Comparison of ENCODE assay signal across 8 cellular contexts in genomic region chr3:49674491-49674983, GRCh38. TPM values are rescaled to one million over a fixed set of nuclear protein-coding genes. Genes with fewer than 3 reads are reported as not detected.
A peak's percentile ranks its signal among the peaks of the same experiment; 100 is the strongest.
DNase-seq lines count a peak whose midpoint lies in the region; ATAC-seq, FAIRE-seq and TF ChIP-seq lines count a peak whose summit lies in the region.

No MANE protein-coding gene starts in this region.

- H3K27me3 Mint-ChIP-seq in CD8-positive, alpha-beta memory T cell: no peaks in the 10 kb centered on the region
- H3K27me3 Mint-ChIP-seq in H9 (ENCODE audit: low read depth): no peaks in the 10 kb centered on the region; the same call in 1 of the 2 replicates
- H3K27me3 Mint-ChIP-seq in naive thymus-derived CD8-positive, alpha-beta T cell: no peaks in the 10 kb centered on the region

- H3K27me3 ChIP-seq in CD8-positive, alpha-beta memory T cell (ENCODE audit: insufficient read depth, low read length, poor library complexity, severe bottlenecking): no peaks in the 10 kb centered on the region
- no peaks in the 10 kb centered on the region for H3K27me3 ChIP-seq in H9 (ENCODE audit: insufficient read depth, low read length)
- no peaks in the 10 kb centered on the region for H3K27me3 ChIP-seq in PC-3 (ENCODE audit: low read length)
- no peaks in the 10 kb centered on the region for H3K27me3 ChIP-seq in dorsolateral prefrontal cortex

- peak overlapping the region; percentile 84 for H3K4me3 ChIP-seq in CD8-positive, alpha-beta memory T cell (ENCODE audit: low read length)
- peak overlapping the region; percentile 88 for H3K4me3 ChIP-seq in PC-3 (ENCODE audit: low read length)
- peak overlapping the region; percentile 68 to 100 (median 97) for H3K4me3 ChIP-seq in dorsolateral prefrontal cortex

- no peak overlapping the region for H3T11ph ChIP-seq in H9 (ENCODE audit: low read length)

- H2BK120ac ChIP-seq in H9 (ENCODE audit: low read depth, low read length, poor library complexity, severe bottlenecking): no peak overlapping the region

- H3K27ac ChIP-seq in CD8-positive, alpha-beta memory T cell (ENCODE audit: low read depth, low read length): peak overlapping the region; percentile 80
- H3K27ac ChIP-seq in H9 (ENCODE audit: insufficient read length, low read depth, low read length): no peak overlapping the region
- peak overlapping the region; percentile 89 for H3K27ac ChIP-seq in PC-3 (ENCODE audit: low read length)
- H3K27ac ChIP-seq in dorsolateral prefrontal cortex: peak overlapping the region in 53 of 59 donors; percentile 48 to 95 (median 87)

- H3K14ac ChIP-seq in H9 (ENCODE audit: insufficient read depth, low read length): 0 out of 2 replicates have a peak overlapping the region, but pooled peaks have one; percentile 34

- H4K8ac ChIP-seq in H9 (replicated peaks; ENCODE audit: insufficient read length, low read depth, low read length): no peak overlapping the region

- no CpG with 5 or more reads among the region's 34 CpGs for WGBS in H9 (ENCODE audit: extremely low coverage, insufficient read length, low lambda C conversion rate)

- H3K9me3 Mint-ChIP-seq in CD8-positive, alpha-beta memory T cell: no peaks in the 10 kb centered on the region
- H3K9me3 Mint-ChIP-seq in H9: no peaks in the 10 kb centered on the region
- H3K9me3 Mint-ChIP-seq in naive thymus-derived CD8-positive, alpha-beta T cell: no peaks in the 10 kb centered on the region

- H3K36me3 ChIP-seq in CD8-positive, alpha-beta memory T cell (ENCODE audit: insufficient read depth, low read length): peaks cover 41% of the 10 kb centered on the region
- H3K36me3 ChIP-seq in PC-3 (ENCODE audit: low read depth, low read length): peaks cover 27% of the 10 kb centered on the region; the same call in 1 of the 2 replicates

- no peak for TF ChIP-seq POLR2A in GM12892 (IDR thresholded peaks at IDR 0.05; ENCODE audit: low read depth, low read length)

- H3K9ac ChIP-seq in H9 (ENCODE audit: extremely low read depth, insufficient read length, low read length) (peak overlapping the region; percentile 52), PC-3 (ENCODE audit: low read length) (peak overlapping the region; percentile 98)

- H3K23me2 ChIP-seq in H9 (ENCODE audit: insufficient read length, low read depth, low read length, poor library complexity, severe bottlenecking): peaks cover 8% of the 10 kb centered on the region

- H3K36me3 Mint-ChIP-seq in CD8-positive, alpha-beta memory T cell: peaks cover 3 to 50% (median 4%) of the 10 kb centered on the region in 3 donors
- peaks cover 23 to 36% (median 34%) of the 10 kb centered on the region in 3 experiments; a peak in 6 of 7 replicates for H3K36me3 Mint-ChIP-seq in H9 (ENCODE audit: insufficient read depth in 1 of 3, low read depth in 3 of 3)
- peaks cover 0 to 22% (median 0%) of the 10 kb centered on the region in 3 donors for H3K36me3 Mint-ChIP-seq in naive thymus-derived CD8-positive, alpha-beta T cell

- peak in 1 of 5 donors; percentile 63 for DNase-seq in CD8-positive, alpha-beta memory T cell
- DNase-seq in H9 (no peak), PC-3 (no peak), dorsolateral prefrontal cortex (no peak), GM12892 (ENCODE audit: insufficient read length) (no peak), NCI-H1694 treated with DMSO at 0.1 percent for 48 hours (lab: John Stamatoyannopoulos, UW) (no peak), NCI-H524 treated with DMSO at 0.1 percent for 48 hours (lab: John Stamatoyannopoulos, UW) (no peak)
- DNase-seq in naive thymus-derived CD8-positive, alpha-beta T cell: peak in 1 of 10 donors; percentile 12

- H4K5ac ChIP-seq in H9 (ENCODE audit: insufficient read length, low read depth, low read length): no peak overlapping the region

- H2AK5ac ChIP-seq in H9 (ENCODE audit: insufficient read length, low read length): no peak overlapping the region

- no peak overlapping the region for H4K91ac ChIP-seq in H9 (ENCODE audit: insufficient read length, low read depth, low read length)

- no peak overlapping the region for H2BK20ac ChIP-seq in H9 (ENCODE audit: low read depth, low read length, poor library complexity, severe bottlenecking)

- H2BK5ac ChIP-seq in H9 (ENCODE audit: insufficient read length, low read length): no peak overlapping the region

- peaks cover 30 to 50% (median 38%) of the 10 kb centered on the region in 3 donors for H3K4me1 Mint-ChIP-seq in CD8-positive, alpha-beta memory T cell
- H3K4me1 Mint-ChIP-seq in H9: peaks cover 12 to 17% of the 10 kb centered on the region in 2 experiments
- H3K4me1 Mint-ChIP-seq in naive thymus-derived CD8-positive, alpha-beta T cell: peaks cover 17 to 51% (median 43%) of the 10 kb centered on the region in 4 donors

- intact Hi-C loops in PC-3 (cut with micrococcal nuclease): loop anchor here (5.0 kb wide), 2 partner anchors 202 to 222 kb away; partner anchors contain the start of gene DAG1
- intact Hi-C loops in dorsolateral prefrontal cortex (cut with DNase I): no loop called here

- peak; percentile 14 for ATAC-seq in PC-3
- ATAC-seq in naive thymus-derived CD8-positive, alpha-beta T cell: peak; percentile 2 to 19

- H3K4me2 ChIP-seq in H9 (ENCODE audit: insufficient read depth, insufficient read length, low read length) (peak overlapping the region; percentile 93), PC-3 (ENCODE audit: low read length) (peak overlapping the region; percentile 94)

- no peak overlapping the region for H2BK12ac ChIP-seq in H9 (ENCODE audit: insufficient read length, low read depth, low read length)

- 0 out of 3 replicates have a peak, but pooled peaks have one; percentile 13 for TF ChIP-seq CTCF in H9 (conservative IDR thresholded peaks at IDR 0.05)
- no peak for TF ChIP-seq CTCF in PC-3 (conservative IDR thresholded peaks at IDR 0.05; ENCODE audit: low read depth, low read length)
- peak in 12 of 56 donors; percentile 1 to 23 (median 6) for TF ChIP-seq CTCF in dorsolateral prefrontal cortex (IDR thresholded peaks at IDR 0.05 in 54 of 56, conservative IDR thresholded peaks at IDR 0.05 in 2 of 56; ENCODE audit: low read depth in 1 of 56, partially characterized antibody in 56 of 56)

- CTCF ChIA-PET in CD8-positive, alpha-beta memory T cell (lab: Charles Lee): interaction anchor here (4.3 kb wide), 1 partner anchor 135 kb away, joined by 21 read pairs; no protein-coding TSS in a partner anchor
- CTCF ChIA-PET in PC-3 (lab: Charles Lee): no interaction called here

- H3K9me2 ChIP-seq in PC-3 (replicated peaks; ENCODE audit: low read length): no peaks in the 10 kb centered on the region

- no peaks in the 10 kb centered on the region for H4K20me1 ChIP-seq in H9 (ENCODE audit: control insufficient read depth, insufficient read depth, insufficient read length)
- H4K20me1 ChIP-seq in PC-3 (ENCODE audit: low read length): no peaks in the 10 kb centered on the region

- H3K4me1 ChIP-seq in CD8-positive, alpha-beta memory T cell (ENCODE audit: insufficient read depth, low read length): peaks cover 29% of the 10 kb centered on the region
- no peaks in the 10 kb centered on the region; the same call in 1 of the 2 replicates for H3K4me1 ChIP-seq in H9 (ENCODE audit: insufficient read depth, low read length)
- peaks cover 20% of the 10 kb centered on the region for H3K4me1 ChIP-seq in PC-3 (ENCODE audit: insufficient read depth, low read length)

- POLR2A ChIA-PET in CD8-positive, alpha-beta memory T cell (lab: Charles Lee): no interaction called here
- POLR2A ChIA-PET in PC-3 (lab: Charles Lee; ENCODE audit: unreplicated experiment): no interaction called here
- POLR2A ChIA-PET in naive thymus-derived CD8-positive, alpha-beta T cell (lab: Charles Lee): interaction anchor here (0.9 to 1.3 kb wide), 4 partner anchors 15 to 134 kb away, joined by 3 to 4 read pairs (median 4); partner anchors contain the start of genes GMPPB, IP6K1 and RNF123

- no peak overlapping the region for H3K18ac ChIP-seq in H9 (ENCODE audit: insufficient read length, low read depth, low read length)

- no peaks in the 10 kb centered on the region for H3F3A ChIP-seq in PC-3 (ENCODE audit: low read length, unreplicated experiment)

- BruUV-seq in PC-3 (replicated peaks; lab: Mats Ljungman, UMichigan): no TSS peak

- peaks cover 4% of the 10 kb centered on the region for H3K79me1 ChIP-seq in H9 (ENCODE audit: insufficient read depth, low read depth, low read length, poor library complexity, severe bottlenecking)

- H3K56ac ChIP-seq in H9 (ENCODE audit: insufficient read length, low read depth, low read length): no peak overlapping the region

- H3K23ac ChIP-seq in H9 (ENCODE audit: insufficient read length, low read depth, low read length): no peak overlapping the region

- H3K27ac Mint-ChIP-seq in CD8-positive, alpha-beta memory T cell: peak overlapping the region; percentile 9 to 97 (median 76)
- peak overlapping the region in 1 of 3 experiments; percentile 55; a peak in 1 of 7 replicates for H3K27ac Mint-ChIP-seq in H9
- H3K27ac Mint-ChIP-seq in naive thymus-derived CD8-positive, alpha-beta T cell: peak overlapping the region; percentile 37 to 98 (median 94)

- FAIRE-seq in GM12892 (lab: Jason Lieb, UNC): no peak

- no peak overlapping the region for H2BK15ac ChIP-seq in H9 (ENCODE audit: low read depth, low read length)

- H3K4me3 Mint-ChIP-seq in CD8-positive, alpha-beta memory T cell: peak overlapping the region; percentile 93 to 99 (median 94)
- peak overlapping the region; percentile 94 to 95 for H3K4me3 Mint-ChIP-seq in H9
- peak overlapping the region; percentile 91 to 98 (median 96) for H3K4me3 Mint-ChIP-seq in naive thymus-derived CD8-positive, alpha-beta T cell

- H3K9me3 ChIP-seq in CD8-positive, alpha-beta memory T cell (ENCODE audit: low read length): no peaks in the 10 kb centered on the region
- H3K9me3 ChIP-seq in H9 (ENCODE audit: control insufficient read depth, low read depth, low read length): no peaks in the 10 kb centered on the region
- no peaks in the 10 kb centered on the region for H3K9me3 ChIP-seq in PC-3 (ENCODE audit: low read length)

- no peak overlapping the region for H3K4ac ChIP-seq in H9 (ENCODE audit: low read depth, low read length)

- no peak overlapping the region for H2AFZ ChIP-seq in H9 (ENCODE audit: low read length)
- H2AFZ ChIP-seq in PC-3 (ENCODE audit: low read length): peak overlapping the region; percentile 75

- H3K79me2 ChIP-seq in H9 (ENCODE audit: insufficient read depth, low read length) (no peaks in the 10 kb centered on the region; the same call in 1 of the 2 replicates), PC-3 (ENCODE audit: low read length) (peaks cover 24% of the 10 kb centered on the region)

RNA-seq across cellular contexts. Expression of gene APEH, which starts 0.4 kb away (rescaled TPM):
- 100 to 1,000 TPM; 190 to 194 TPM for total RNA-seq in CD8-positive, alpha-beta memory T cell
- 119 TPM for polyA plus RNA-seq in CD8-positive, alpha-beta memory T cell
- total RNA-seq in H9 (2021) (215 and 220 TPM in 2 replicates), PC-3 (2014; rRNA removed) (236 and 246 TPM in 2 replicates), dorsolateral prefrontal cortex (100 to 1,000 TPM in 17 of 120 experiments, 10 to 100 TPM in 103; 53.0 to 121 (median 85.4) TPM)
- 100 to 1,000 TPM; 137 to 139 TPM for total RNA-seq in naive thymus-derived CD8-positive, alpha-beta T cell
- 100 to 1,000 TPM; 105 to 131 (median 114) TPM for polyA plus RNA-seq in naive thymus-derived CD8-positive, alpha-beta T cell
- polyA plus RNA-seq in GM12892 (2012; ENCODE audit: missing spikeins): 70.3 TPM

RNA-seq across cellular contexts. Expression of gene MST1, which starts 14.7 kb away (rescaled TPM):
- total RNA-seq in CD8-positive, alpha-beta memory T cell: 1 to 10 TPM; 6.0 to 8.5 TPM
- 0.31 TPM for polyA plus RNA-seq in CD8-positive, alpha-beta memory T cell
- total RNA-seq in H9 (2021) (8.9 and 9.3 TPM in 2 replicates), PC-3 (2014; rRNA removed) (1.7 and 2.8 TPM in 2 replicates), dorsolateral prefrontal cortex (10 to 100 TPM in 114 of 120 experiments, 1 to 10 TPM in 6; 8.8 to 30.0 (median 15.2) TPM)
- total RNA-seq in naive thymus-derived CD8-positive, alpha-beta T cell: 10 to 100 TPM; 13.3 to 13.7 TPM
- 1 to 10 TPM in 1 of 3 donors, under 1 TPM in 2; 0.29 to 1.1 (median 0.74) TPM for polyA plus RNA-seq in naive thymus-derived CD8-positive, alpha-beta T cell
- polyA plus RNA-seq in GM12892 (2012; ENCODE audit: missing spikeins): 14.4 TPM

RNA-seq across cellular contexts. Expression of gene RNF123, which starts 14.8 kb away (rescaled TPM):
- 10 to 100 TPM; 38.8 to 43.7 TPM for total RNA-seq in CD8-positive, alpha-beta memory T cell
- 20.7 TPM for polyA plus RNA-seq in CD8-positive, alpha-beta memory T cell
- total RNA-seq in H9 (2021) (39.9 and 40.6 TPM in 2 replicates), PC-3 (2014; rRNA removed) (38.6 and 43.0 TPM in 2 replicates), dorsolateral prefrontal cortex (100 to 1,000 TPM in 1 of 120 experiments, 10 to 100 TPM in 119; 43.7 to 103 (median 67.5) TPM)
- total RNA-seq in naive thymus-derived CD8-positive, alpha-beta T cell: 10 to 100 TPM; 66.4 to 70.0 TPM
- polyA plus RNA-seq in naive thymus-derived CD8-positive, alpha-beta T cell: 10 to 100 TPM in 2 of 3 donors, 1 to 10 TPM in 1; 8.8 to 20.4 (median 10.5) TPM
- polyA plus RNA-seq in GM12892 (2012; ENCODE audit: missing spikeins): 6.4 TPM

RNA-seq across cellular contexts. Expression of gene AMIGO3, which starts 44.9 kb away (rescaled TPM):
- total RNA-seq in CD8-positive, alpha-beta memory T cell: under 1 TPM; 0.15 to 0.31 TPM
- 1.5 TPM for polyA plus RNA-seq in CD8-positive, alpha-beta memory T cell
- 3.0 and 3.8 TPM in 2 replicates for total RNA-seq in H9 (2021)
- 1.8 and 2.1 TPM in 2 replicates for total RNA-seq in PC-3 (2014; rRNA removed)
- 1 to 10 TPM in 1 of 120 experiments, under 1 TPM in 12, not detected in 107; 0.22 to 1.6 (median 0.32) TPM for total RNA-seq in dorsolateral prefrontal cortex
- total RNA-seq in naive thymus-derived CD8-positive, alpha-beta T cell: 1 to 10 TPM; 1.0 to 1.1 TPM
- 1 to 10 TPM; 1.2 to 1.5 (median 1.2) TPM for polyA plus RNA-seq in naive thymus-derived CD8-positive, alpha-beta T cell
- polyA plus RNA-seq in GM12892 (2012; ENCODE audit: missing spikeins): 0.53 TPM

RNA-seq across cellular contexts. Expression of gene GMPPB, which starts 49.2 kb away (rescaled TPM):
- total RNA-seq in CD8-positive, alpha-beta memory T cell: 10 to 100 TPM; 52.6 to 53.8 TPM
- polyA plus RNA-seq in CD8-positive, alpha-beta memory T cell: 24.6 TPM
- total RNA-seq in H9 (2021) (29.1 and 31.1 TPM in 2 replicates), PC-3 (2014; rRNA removed) (69.5 and 83.9 TPM in 2 replicates), dorsolateral prefrontal cortex (10 to 100 TPM; 10.6 to 25.4 (median 17.0) TPM)
- total RNA-seq in naive thymus-derived CD8-positive, alpha-beta T cell: 10 to 100 TPM; 21.6 to 22.2 TPM
- polyA plus RNA-seq in naive thymus-derived CD8-positive, alpha-beta T cell: 10 to 100 TPM in 2 of 3 donors, 1 to 10 TPM in 1; 7.5 to 14.8 (median 12.3) TPM
- polyA plus RNA-seq in GM12892 (2012; ENCODE audit: missing spikeins): 14.0 TPM
